Comparison of ENCODE assay signal across 18 cellular contexts in genomic region chr6:117933471-117933870, GRCh38. TPM values are rescaled to one million over a fixed set of nuclear protein-coding genes. Genes with fewer than 3 reads are reported as not detected.
"Had no signal": no experiment of that assay in that cellular context is flagged by ENCODE, and none has a peak within 500 bp of the region (broad histone marks: within the 10 kb centered on the region; RNA-seq: fewer than 3 reads in every experiment).

No MANE protein-coding gene starts in this region.

- H3K4me1 Mint-ChIP-seq: activated T-helper 17 cell treated with anti-CD3 and anti-CD28 coated beads, Interleukin-2, amount 50 U/mL, for 72 hours; naive thymus-derived CD4-positive, alpha-beta T cell; T-helper 17 cell had no signal

- H3K9me3 ChIP-seq: neutrophil had no signal

- H3K36me3 Mint-ChIP-seq: type B pancreatic cell had no signal

- ATAC-seq: activated T-helper 17 cell treated with anti-CD3 and anti-CD28 coated beads, Interleukin-2, amount 50 U/mL, for 72 hours; mucosa of descending colon; naive thymus-derived CD4-positive, alpha-beta T cell; right cardiac atrium; T-helper 17 cell had no signal

- H3K4me3 Mint-ChIP-seq: activated T-helper 17 cell treated with anti-CD3 and anti-CD28 coated beads, Interleukin-2, amount 50 U/mL, for 72 hours; naive thymus-derived CD4-positive, alpha-beta T cell; T-helper 17 cell; type B pancreatic cell had no signal

- H3K27ac ChIP-seq: neutrophil, WERI-Rb-1 had no signal

- H3K27me3 ChIP-seq: neutrophil had no signal

- DNase-seq: activated CD4-positive, alpha-beta T cell treated with anti-CD3 and anti-CD28 coated beads, Interleukin-2, amount 50 U/mL, for 48 hours; activated naive CD4-positive, alpha-beta T cell treated with Interleukin-2 at 50 U/mL for 16 hours; dermis blood vessel endothelial cell; erythroblast; islet precursor cell; mucosa of descending colon; naive thymus-derived CD4-positive, alpha-beta T cell; right cardiac atrium; small intestine; stimulated activated CD4-positive, alpha-beta T cell treated with anti-CD3 and anti-CD28 coated beads, Interleukin-4, amount 100 ng/mL, for 24 hours; stimulated activated naive CD4-positive, alpha-beta T cell; T-helper 17 cell; WERI-Rb-1 had no signal

- H3K27me3 Mint-ChIP-seq: type B pancreatic cell had no signal

- FAIRE-seq: bronchial epithelial cell, small intestine had no signal

- H3K4me3 ChIP-seq: lung, mucosa of descending colon had no signal

- H3K27ac Mint-ChIP-seq: activated T-helper 17 cell treated with anti-CD3 and anti-CD28 coated beads, Interleukin-2, amount 50 U/mL, for 72 hours; naive thymus-derived CD4-positive, alpha-beta T cell; T-helper 17 cell; type B pancreatic cell had no signal

- H3K36me3 ChIP-seq: neutrophil, WERI-Rb-1 had no signal

RNA-seq across cellular contexts. Expression of gene SLC35F1, which starts 26.4 kb away (rescaled TPM):
- total RNA-seq: bronchial epithelial cell; dermis blood vessel endothelial cell; naive thymus-derived CD4-positive, alpha-beta T cell; T-helper 17 cell had no signal
- polyA plus RNA-seq: naive thymus-derived CD4-positive, alpha-beta T cell had no signal
